In genomic region chr17:19248923-19249574, GRCh38 we compare ENCODE assay signal across 9 cellular contexts. TPM values are rescaled to one million over a fixed set of nuclear protein-coding genes. Genes with fewer than 3 reads are reported as not detected.
DNase-seq lines count a peak whose midpoint lies in the region; ATAC-seq, FAIRE-seq and TF ChIP-seq lines count a peak whose summit lies in the region.
"Had no signal": no experiment of that assay in that cellular context is flagged by ENCODE, and none has a peak within 500 bp of the region (broad histone marks: within the 10 kb centered on the region; RNA-seq: fewer than 3 reads in every experiment).

No MANE protein-coding gene starts in this region.

- peaks cover 20 to 46% of the 10 kb centered on the region in 2 donors for H3K4me1 ChIP-seq in thoracic aorta (ENCODE audit: control insufficient read depth in 1 of 2, low read depth in 2 of 2)
- no peaks in the 10 kb centered on the region for H3K4me1 ChIP-seq in CD8-positive, alpha-beta T cell (ENCODE audit: insufficient read depth, low read length)

- no peaks in the 10 kb centered on the region for H3K36me3 ChIP-seq in bronchial epithelial cell (ENCODE audit: control insufficient read depth, insufficient read depth, low read length)
- H3K36me3 ChIP-seq in thoracic aorta = no peaks in the 10 kb centered on the region
- no peaks in the 10 kb centered on the region for H3K36me3 ChIP-seq in CD8-positive, alpha-beta T cell (ENCODE audit: insufficient read depth, low read length)

- H3K36me3 Mint-ChIP-seq in CD8-positive, alpha-beta T cell = no peaks in the 10 kb centered on the region

- POLR2A ChIA-PET in CD8-positive, alpha-beta T cell (lab: Charles Lee) = no interaction called here

- ATAC-seq in left colon = peak; percentile 41
- ATAC-seq in thoracic aorta (ENCODE audit: insufficient number of reproducible peaks, low FRiP score, low read depth) = peak; percentile 23
- no peak for ATAC-seq in GM21619 (IDR thresholded peaks at IDR 0.05; ENCODE audit: unreplicated experiment)
- ATAC-seq in CD8-positive, alpha-beta T cell = no peak

- CTCF ChIA-PET in CD8-positive, alpha-beta T cell (lab: Charles Lee) = interaction anchor here (0.8 to 1.6 kb wide), 2 partner anchors 10 to 1053 kb away, joined by 3 to 4 read pairs; no protein-coding TSS in a partner anchor

- H3K4me3 ChIP-seq in bronchial epithelial cell (ENCODE audit: low read depth, low read length) = no peak overlapping the region
- no peak overlapping the region for H3K4me3 ChIP-seq in thoracic aorta
- H3K4me3 ChIP-seq in CD8-positive, alpha-beta T cell (ENCODE audit: low read depth, low read length) = no peak overlapping the region

- peaks cover 2% of the 10 kb centered on the region for H3K4me1 Mint-ChIP-seq in CD8-positive, alpha-beta T cell (ENCODE audit: low read depth)

- H3K27ac Mint-ChIP-seq in CD8-positive, alpha-beta T cell = no peak overlapping the region

- peaks cover 7% of the 10 kb centered on the region for H3K27me3 Mint-ChIP-seq in CD8-positive, alpha-beta T cell (ENCODE audit: low read depth)

- no peaks in the 10 kb centered on the region for H3K27me3 ChIP-seq in bronchial epithelial cell (ENCODE audit: control insufficient read depth, insufficient read depth, low read length)
- H3K27me3 ChIP-seq in thoracic aorta (replicated peaks; ENCODE audit: insufficient read depth) = no peaks in the 10 kb centered on the region
- no peaks in the 10 kb centered on the region for H3K27me3 ChIP-seq in CD8-positive, alpha-beta T cell (ENCODE audit: insufficient read depth, low read length)

- TF ChIP-seq CTCF in bronchial epithelial cell (IDR thresholded peaks at IDR 0.05; ENCODE audit: insufficient read depth, low read length, severe bottlenecking) (no peak), thoracic aorta (IDR thresholded peaks at IDR 0.05) (no peak)
- TF ChIP-seq CTCF in CD8-positive, alpha-beta T cell (IDR thresholded peaks at IDR 0.05) = no peak

- H3K4me3 Mint-ChIP-seq in CD8-positive, alpha-beta T cell = no peak overlapping the region

- FAIRE-seq in bronchial epithelial cell (lab: Jason Lieb, UNC) = peak; percentile 36

- intact Hi-C loops in left colon (cut with DNase I, micrococcal nuclease) = no loop called here
- intact Hi-C loops in CD8-positive, alpha-beta T cell (cut with DNase I, micrococcal nuclease) = no loop called here

- no peaks in the 10 kb centered on the region for H3K9me3 Mint-ChIP-seq in CD8-positive, alpha-beta T cell

- DNase-seq in HS-5 (ENCODE audit: low read depth) (peak; percentile 23), bronchial epithelial cell (ENCODE audit: low read depth) (peak; percentile 52), left colon (no peak), thoracic aorta (ENCODE audit: low spot score) (no peak), UCSD-AML1 (lab: John Stamatoyannopoulos, UW; ENCODE audit: unreplicated experiment) (no peak), COLO829 (ENCODE audit: low spot score) (no peak)
- no peak for DNase-seq in CD8-positive, alpha-beta T cell
- DNase-seq: NCI-H1105 had no signal

- peak overlapping the region; percentile 56 to 65 for H3K27ac ChIP-seq in thoracic aorta
- H3K27ac ChIP-seq in CD8-positive, alpha-beta T cell (ENCODE audit: low read depth, low read length) = no peak overlapping the region

- no peaks in the 10 kb centered on the region for H3K9me3 ChIP-seq in thoracic aorta
- H3K9me3 ChIP-seq in CD8-positive, alpha-beta T cell (ENCODE audit: low read length) = no peaks in the 10 kb centered on the region

RNA-seq across cellular contexts. Expression of gene EPN2, which starts 11.9 kb away (rescaled TPM):
- total RNA-seq in bronchial epithelial cell = 13.7 and 23.3 TPM in 2 replicates
- 10 to 100 TPM; 41.0 to 45.9 TPM for total RNA-seq in left colon
- total RNA-seq in thoracic aorta = 10 to 100 TPM; 28.7 to 47.9 TPM
- total RNA-seq in CD8-positive, alpha-beta T cell = 10 to 100 TPM in 1 of 2 experiments, 1 to 10 TPM in 1; 9.9 to 11.8 TPM

Comparison
In these comparisons a context has a peak if more than half of its experiments do, and no peak if none do; other contexts are left out.
1. DNase-seq: peak in HS-5 (single experiment) and bronchial epithelial cell (single experiment); none in left colon (0 of 2), thoracic aorta (single experiment), UCSD-AML1 (single experiment), CD8-positive, alpha-beta T cell (0 of 7) and COLO829 (single experiment).
2. ATAC-seq: peak in left colon (single experiment) and thoracic aorta (single experiment); none in GM21619 (single experiment) and CD8-positive, alpha-beta T cell (single experiment).